Comparison of ENCODE assay signal across 8 cellular contexts in the genomic region with DNA sequence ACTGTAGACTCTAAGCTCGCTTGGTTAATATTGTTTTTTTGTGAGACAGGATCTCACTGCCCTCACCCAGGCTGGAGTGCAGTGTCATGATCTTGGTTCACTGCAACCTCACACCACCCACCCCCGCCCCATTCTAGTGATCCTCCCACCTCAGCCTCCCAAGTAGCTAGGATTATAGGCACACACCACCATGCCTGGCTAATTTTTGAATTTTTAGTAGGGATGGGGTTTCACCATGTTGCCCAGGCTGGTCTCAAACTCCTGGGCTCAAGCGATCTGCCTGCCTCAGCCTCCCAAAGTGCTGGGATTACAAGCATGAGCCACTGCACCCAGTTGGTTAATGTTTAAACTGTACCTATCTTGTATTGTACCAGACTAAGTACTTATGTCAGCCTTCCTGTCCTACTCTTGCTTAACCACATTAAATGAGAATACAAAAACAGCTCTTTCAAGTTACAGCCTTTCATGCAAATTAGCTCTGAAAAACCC. TPM values are rescaled to one million over a fixed set of nuclear protein-coding genes. Genes with fewer than 3 reads are reported as not detected.
DNase-seq lines count a peak whose midpoint lies in the region; ATAC-seq and TF ChIP-seq lines count a peak whose summit lies in the region.
"Not testable (repeated sequence)": the region's sequence is repeated elsewhere in the genome, so short reads cannot be mapped to it uniquely, and the experiment has no call there.

No MANE protein-coding gene starts in this region.

- H3K27me3 Mint-ChIP-seq in activated CD8-positive, alpha-beta T cell treated with anti-CD3 and anti-CD28 coated beads, Interleukin-2, amount 10 ng/mL, durations not matched to agents 7 days and 5 days (ENCODE audit: low read depth) = not testable (repeated sequence)

- H3K27ac Mint-ChIP-seq in activated CD8-positive, alpha-beta T cell treated with anti-CD3 and anti-CD28 coated beads, Interleukin-2, amount 10 ng/mL, durations not matched to agents 7 days and 5 days = peak overlapping the region; percentile 46

- H3K27me3 ChIP-seq in GM06990 (replicated peaks; ENCODE audit: control insufficient read depth, insufficient read depth, low read length) = not testable (repeated sequence)

- not testable (repeated sequence) for H3K4me3 ChIP-seq in GM06990 (replicated peaks; ENCODE audit: low read depth, low read length)

- not testable (repeated sequence) for H3K9me3 Mint-ChIP-seq in activated CD8-positive, alpha-beta T cell treated with anti-CD3 and anti-CD28 coated beads, Interleukin-2, amount 10 ng/mL, durations not matched to agents 7 days and 5 days (ENCODE audit: insufficient read depth)

- peaks cover 23% of the 10 kb centered on the region for H3K4me1 Mint-ChIP-seq in activated CD8-positive, alpha-beta T cell treated with anti-CD3 and anti-CD28 coated beads, Interleukin-2, amount 10 ng/mL, durations not matched to agents 7 days and 5 days (ENCODE audit: low read depth)

- POLR2A ChIA-PET in activated CD8-positive, alpha-beta T cell treated with anti-CD3 and anti-CD28 coated beads, Interleukin-2, amount 10 ng/mL, durations not matched to agents 7 days and 5 days (lab: Charles Lee) = interaction anchor here (0.6 to 1.2 kb wide), 5 partner anchors 9 to 237 kb away, joined by 3 to 4 read pairs (median 3); a partner anchor contains a TSS

- ATAC-seq in GM21786 (IDR thresholded peaks at IDR 0.05; ENCODE audit: unreplicated experiment) (peak; percentile 88), HG03097 (IDR thresholded peaks at IDR 0.05; ENCODE audit: low FRiP score, unreplicated experiment) (peak; percentile 68)
- peak; percentile 89 for ATAC-seq in activated CD8-positive, alpha-beta T cell treated with anti-CD3 and anti-CD28 coated beads, Interleukin-2, amount 10 ng/mL, durations not matched to agents 7 days and 5 days

- H3K36me3 ChIP-seq in GM06990 (ENCODE audit: control insufficient read depth, insufficient read depth, low read length) = not testable (repeated sequence)

- CTCF ChIA-PET in activated CD8-positive, alpha-beta T cell treated with anti-CD3 and anti-CD28 coated beads, Interleukin-2, amount 10 ng/mL, durations not matched to agents 7 days and 5 days (lab: Charles Lee) = interaction anchor here (1.0 to 1.6 kb wide), 5 partner anchors 15 to 35 kb away, joined by 3 to 5 read pairs (median 3); no protein-coding TSS in a partner anchor

- not testable (repeated sequence) for TF ChIP-seq CTCF in GM06990 (IDR thresholded peaks at IDR 0.05; ENCODE audit: insufficient read depth, low read length, poor library complexity, severe bottlenecking)

- peak overlapping the region; percentile 34 for H3K4me3 Mint-ChIP-seq in activated CD8-positive, alpha-beta T cell treated with anti-CD3 and anti-CD28 coated beads, Interleukin-2, amount 10 ng/mL, durations not matched to agents 7 days and 5 days

- peak; percentile 52 for DNase-seq in GM06990 (ENCODE audit: extremely low read depth, insufficient read length)
- peak; percentile 40 for DNase-seq in GM19238 (ENCODE audit: insufficient read length, low spot score)
- DNase-seq in LoVo (ENCODE audit: low spot score) = peak; percentile 70
- not testable (repeated sequence) for DNase-seq in activated CD8-positive, alpha-beta T cell treated with anti-CD3 and anti-CD28 coated beads, Interleukin-2, amount 10 ng/mL, durations not matched to agents 7 days and 5 days
- peak; percentile 67 for DNase-seq in germinal center (ENCODE audit: low spot score)
- peak; percentile 95 for DNase-seq in renal cortical epithelial cell (ENCODE audit: low read depth)

- not testable (repeated sequence) for H3K36me3 Mint-ChIP-seq in activated CD8-positive, alpha-beta T cell treated with anti-CD3 and anti-CD28 coated beads, Interleukin-2, amount 10 ng/mL, durations not matched to agents 7 days and 5 days (ENCODE audit: low read depth)

RNA-seq across cellular contexts. Expression of a gene that starts 22.9 kb away (rescaled TPM):
- total RNA-seq in activated CD8-positive, alpha-beta T cell treated with anti-CD3 and anti-CD28 coated beads, Interleukin-2, amount 10 ng/mL, durations not matched to agents 7 days and 5 days = 10 to 100 TPM; 43.1 to 48.1 TPM
- 22.7 and 75.3 TPM in 2 replicates for total RNA-seq in renal cortical epithelial cell
